ENCODE assay signal across 8 cellular contexts in genomic region chr2:15560988-15561573, GRCh38. TPM values are rescaled to one million over a fixed set of nuclear protein-coding genes. Genes with fewer than 3 reads are reported as not detected.
DNase-seq lines count a peak whose midpoint lies in the region; ATAC-seq and TF ChIP-seq lines count a peak whose summit lies in the region.

TSS of gene NBAS (minus strand) at chr2:15561334. CDS start at chr2:15561304, 30 bp downstream.

- peak within 1 kb of the TSS; percentile 95 for H3K4me3 Mint-ChIP-seq in natural killer cell treated with Interleukin-12 subunit alpha and Interleukin-12 subunit beta and Interleukin-15 and Interleukin-18, amount 100 ng/mL, for 72 hours

- DNase-seq in EL = peak; percentile 84
- peak; percentile 16 for DNase-seq in GOT3 (lab: John Stamatoyannopoulos, UW)
- DNase-seq in LNCaP clone FGC (ENCODE audit: low read depth) = peak; percentile 68
- DNase-seq in SHP77 (lab: John Stamatoyannopoulos, UW) = peak; percentile 91 to 94
- peak; percentile 72 for DNase-seq in activated effector memory CD4-positive, alpha-beta T cell treated with Interleukin-2 at 50 U/mL for 16 hours
- DNase-seq in fibroblast of the aortic adventitia (ENCODE audit: low read depth) = peak; percentile 86
- peak; percentile 77 for DNase-seq in natural killer cell treated with Interleukin-12 subunit alpha and Interleukin-12 subunit beta and Interleukin-15 and Interleukin-18, amount 100 ng/mL, for 72 hours (ENCODE audit: low spot score)
- peak; percentile 78 for DNase-seq in stimulated activated naive CD8-positive, alpha-beta T cell treated with anti-CD3 and anti-CD28 coated beads, Interleukin-15, Interleukin-2, amounts not matched to agents 100 U/mL and 50 U/mL, for 24 hours

- TF ChIP-seq CTCF in LNCaP clone FGC (IDR thresholded peaks at IDR 0.05; ENCODE audit: control insufficient read depth, extremely low read depth, insufficient read depth) = no peak
- TF ChIP-seq CTCF in fibroblast of the aortic adventitia (IDR thresholded peaks at IDR 0.05; ENCODE audit: insufficient read depth, low read length) = no peak

- H3K4me3 ChIP-seq in LNCaP clone FGC (ENCODE audit: low read depth, low read length) = peak within 1 kb of the TSS; percentile 90
- H3K4me3 ChIP-seq in fibroblast of the aortic adventitia (ENCODE audit: low read depth, low read length) = peak within 1 kb of the TSS; percentile 93

- no peaks in the 10 kb centered on the region for H3K9me3 Mint-ChIP-seq in natural killer cell treated with Interleukin-12 subunit alpha and Interleukin-12 subunit beta and Interleukin-15 and Interleukin-18, amount 100 ng/mL, for 72 hours

- peaks cover 19 to 31% of the 10 kb centered on the region in 2 donors for H3K27me3 Mint-ChIP-seq in natural killer cell treated with Interleukin-12 subunit alpha and Interleukin-12 subunit beta and Interleukin-15 and Interleukin-18, amount 100 ng/mL, for 72 hours

- H3K27ac Mint-ChIP-seq in natural killer cell treated with Interleukin-12 subunit alpha and Interleukin-12 subunit beta and Interleukin-15 and Interleukin-18, amount 100 ng/mL, for 72 hours = peak within 1 kb of the TSS; percentile 90 to 91

- no peaks in the 10 kb centered on the region for H3K36me3 Mint-ChIP-seq in natural killer cell treated with Interleukin-12 subunit alpha and Interleukin-12 subunit beta and Interleukin-15 and Interleukin-18, amount 100 ng/mL, for 72 hours

- ATAC-seq in natural killer cell treated with Interleukin-12 subunit alpha and Interleukin-12 subunit beta and Interleukin-15 and Interleukin-18, amount 100 ng/mL, for 72 hours = peak; percentile 89 to 92
- ATAC-seq in stimulated activated naive CD8-positive, alpha-beta T cell treated with anti-CD3 and anti-CD28 coated beads, Interleukin-15, Interleukin-2, amounts not matched to agents 100 U/mL and 50 U/mL, for 24 hours = peak; percentile 78

- H3K4me1 Mint-ChIP-seq in natural killer cell treated with Interleukin-12 subunit alpha and Interleukin-12 subunit beta and Interleukin-15 and Interleukin-18, amount 100 ng/mL, for 72 hours (ENCODE audit: low read depth in 2 of 2) = peaks cover 21 to 28% of the 10 kb centered on the region in 2 donors

RNA-seq across cellular contexts. Expression of gene NBAS, which starts in this region (rescaled TPM):
- 76.0 and 83.2 TPM in 2 replicates for total RNA-seq in fibroblast of the aortic adventitia (ENCODE audit: low replicate concordance)
- 10 to 100 TPM; 39.0 to 49.5 TPM for total RNA-seq in natural killer cell treated with Interleukin-12 subunit alpha and Interleukin-12 subunit beta and Interleukin-15 and Interleukin-18, amount 100 ng/mL, for 72 hours

Comparison
In these comparisons a context has a peak if more than half of its experiments do, and no peak if none do; other contexts are left out.
1. Peak in every context shown above with its lines: DNase-seq, ATAC-seq and H3K4me3 ChIP-seq.
2. DNase-seq: peak in every context shown above with its lines; median percentile 92 in SHP77; 86 in fibroblast of the aortic adventitia; 84 in EL; 78 in stimulated activated naive CD8-positive, alpha-beta T cell treated with anti-CD3 and anti-CD28 coated beads, Interleukin-15, Interleukin-2, amounts not matched to agents 100 U/mL and 50 U/mL, for 24 hours; 77 in natural killer cell treated with Interleukin-12 subunit alpha and Interleukin-12 subunit beta and Interleukin-15 and Interleukin-18, amount 100 ng/mL, for 72 hours; 72 in activated effector memory CD4-positive, alpha-beta T cell treated with Interleukin-2 at 50 U/mL for 16 hours; 68 in LNCaP clone FGC; 16 in GOT3.